Comparison of ENCODE assay signal across 8 cellular contexts in genomic region chr11:102599642-102600261, GRCh38. TPM values are rescaled to one million over a fixed set of nuclear protein-coding genes. Genes with fewer than 3 reads are reported as not detected.
DNase-seq lines count a peak whose midpoint lies in the region; ATAC-seq and TF ChIP-seq lines count a peak whose summit lies in the region.

No MANE protein-coding gene starts in this region.

- TF ChIP-seq CTCF in AG09309 (IDR thresholded peaks at IDR 0.05; ENCODE audit: control insufficient read depth, insufficient read depth, low read depth, low read length, missing control alignments) (no peak), kidney epithelial cell (IDR thresholded peaks at IDR 0.05; ENCODE audit: insufficient read depth, low read length, poor library complexity, severe bottlenecking) (no peak)

- H3K36me3 ChIP-seq in kidney epithelial cell (ENCODE audit: control insufficient read depth, insufficient read depth, low read length) = no peaks in the 10 kb centered on the region

- no peak overlapping the region for H3K4me3 ChIP-seq in AG09309 (ENCODE audit: control insufficient read depth, low read depth, low read length)
- H3K4me3 ChIP-seq in kidney epithelial cell (ENCODE audit: low read depth, low read length) = no peak overlapping the region

- DNase-seq in AG09309 (ENCODE audit: low read depth) (peak; percentile 57), T1000 (lab: John Stamatoyannopoulos, UW) (peak; percentile 21), kidney epithelial cell (ENCODE audit: low read depth) (peak; percentile 97), HEK293T (ENCODE audit: extremely low spot score) (no peak), NCI-H2081 (lab: John Stamatoyannopoulos, UW) (no peak), RPMI8226 (no peak)

- POLR2A ChIA-PET in HEK293T (lab: Yijun Ruan, JAX) = no interaction called here

- CTCF ChIA-PET in HEK293T (lab: Yijun Ruan, JAX) = no interaction called here

- peak; percentile 94 for ATAC-seq in GM19043 (IDR thresholded peaks at IDR 0.05; ENCODE audit: low read depth, unreplicated experiment)
- ATAC-seq in HG03139 (IDR thresholded peaks at IDR 0.05; ENCODE audit: unreplicated experiment) = peak; percentile 96

- no peaks in the 10 kb centered on the region for H3K27me3 ChIP-seq in kidney epithelial cell (ENCODE audit: control insufficient read depth, insufficient read depth, low read length)

TF ChIP-seq in HEK293T, 16 proteins besides CTCF, POLR2A, EP300 and RAD21:
- TF ChIP-seq SUZ12 (IDR thresholded peaks at IDR 0.05) (no peak), FOXK2 (IDR thresholded peaks at IDR 0.05) (no peak), FOXA1 (IDR thresholded peaks at IDR 0.05) (no peak), CTBP1 (IDR thresholded peaks at IDR 0.05; ENCODE audit: borderline replicate concordance) (no peak), HDGF (IDR thresholded peaks at IDR 0.05; ENCODE audit: borderline replicate concordance) (no peak), SP1 (IDR thresholded peaks at IDR 0.05) (no peak), BHLHE40 (IDR thresholded peaks at IDR 0.05; ENCODE audit: borderline replicate concordance) (no peak), TARDBP (IDR thresholded peaks at IDR 0.05) (no peak), ARNT (IDR thresholded peaks at IDR 0.05) (no peak), ZNF384 (IDR thresholded peaks at IDR 0.05) (no peak), FOXM1 (IDR thresholded peaks at IDR 0.05; ENCODE audit: borderline replicate concordance) (no peak), ELF4 (IDR thresholded peaks at IDR 0.05) (no peak), NFRKB (IDR thresholded peaks at IDR 0.05) (no peak)
- TF ChIP-seq, protein P1, sequence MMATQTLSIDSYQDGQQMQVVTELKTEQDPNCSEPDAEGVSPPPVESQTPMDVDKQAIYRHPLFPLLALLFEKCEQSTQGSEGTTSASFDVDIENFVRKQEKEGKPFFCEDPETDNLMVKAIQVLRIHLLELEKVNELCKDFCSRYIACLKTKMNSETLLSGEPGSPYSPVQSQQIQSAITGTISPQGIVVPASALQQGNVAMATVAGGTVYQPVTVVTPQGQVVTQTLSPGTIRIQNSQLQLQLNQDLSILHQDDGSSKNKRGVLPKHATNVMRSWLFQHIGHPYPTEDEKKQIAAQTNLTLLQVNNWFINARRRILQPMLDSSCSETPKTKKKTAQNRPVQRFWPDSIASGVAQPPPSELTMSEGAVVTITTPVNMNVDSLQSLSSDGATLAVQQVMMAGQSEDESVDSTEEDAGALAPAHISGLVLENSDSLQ (IDR thresholded peaks at IDR 0.05) = no peak

RNA-seq across cellular contexts. Expression of gene MMP20, which starts 25.4 kb away (rescaled TPM):
- not detected in 2 replicates for total RNA-seq in kidney epithelial cell

Comparison
In these comparisons a context has a peak if more than half of its experiments do, and no peak if none do; other contexts are left out.
1. DNase-seq: peak in AG09309 (single experiment), T1000 (single experiment) and kidney epithelial cell (single experiment); none in HEK293T (single experiment), NCI-H2081 (0 of 2) and RPMI8226 (single experiment).